In genomic region chr13:30493670-30494381, GRCh38 we compare ENCODE assay signal across 15 cellular contexts.
"Had no signal": no experiment of that assay in that cellular context is flagged by ENCODE, and none has a peak within 500 bp of the region (broad histone marks: within the 10 kb centered on the region; RNA-seq: fewer than 3 reads in every experiment).

No MANE protein-coding gene starts in this region.

- H3K27ac Mint-ChIP-seq: activated CD8-positive, alpha-beta T cell treated with anti-CD3 and anti-CD28 coated beads for 36 hours; activated naive CD8-positive, alpha-beta T cell treated with anti-CD3 and anti-CD28 coated beads, Interleukin-2, amount 10 ng/mL, durations not matched to agents 7 days and 5 days; activated T-helper 17 cell treated with anti-CD3 and anti-CD28 coated beads, Interleukin-2, amount 50 U/mL, for 72 hours; effector memory CD8-positive, alpha-beta T cell; nephron; stimulated activated naive B cell treated with anti-CD40 and anti-IgM and Interleukin-4, amounts not matched to agents 10 μg/mL and 1 μg/mL and 100 μg/mL, for 72 hours had no signal

- DNase-seq: activated CD8-positive, alpha-beta T cell treated with anti-CD3 and anti-CD28 coated beads for 36 hours; activated naive CD4-positive, alpha-beta T cell; activated naive CD8-positive, alpha-beta T cell treated with anti-CD3 and anti-CD28 coated beads, Interleukin-2, amount 10 ng/mL, durations not matched to agents 7 days and 5 days; activated T-cell treated with anti-CD3 and anti-CD28 coated beads, Interleukin-2, amount 50 U/mL, for 1 hour; amygdala; effector memory CD8-positive, alpha-beta T cell; mammary epithelial cell; midbrain; nucleus accumbens; posterior cingulate gyrus; stimulated activated naive B cell treated with anti-CD40 and anti-IgM and Interleukin-4, amounts not matched to agents 10 μg/mL and 1 μg/mL and 100 μg/mL, for 72 hours; upper lobe of right lung; WERI-Rb-1 had no signal

- ATAC-seq: activated CD8-positive, alpha-beta T cell treated with anti-CD3 and anti-CD28 coated beads for 36 hours; activated T-helper 17 cell treated with anti-CD3 and anti-CD28 coated beads, Interleukin-2, amount 50 U/mL, for 72 hours; effector memory CD8-positive, alpha-beta T cell; stimulated activated naive B cell treated with anti-CD40 and anti-IgM and Interleukin-4, amounts not matched to agents 10 μg/mL and 1 μg/mL and 100 μg/mL, for 72 hours; upper lobe of right lung had no signal

- H3K4me1 Mint-ChIP-seq: activated naive CD8-positive, alpha-beta T cell treated with anti-CD3 and anti-CD28 coated beads, Interleukin-2, amount 10 ng/mL, durations not matched to agents 7 days and 5 days; activated T-helper 17 cell treated with anti-CD3 and anti-CD28 coated beads, Interleukin-2, amount 50 U/mL, for 72 hours; nephron; stimulated activated naive B cell treated with anti-CD40 and anti-IgM and Interleukin-4, amounts not matched to agents 10 μg/mL and 1 μg/mL and 100 μg/mL, for 72 hours had no signal

- H3K4me3 Mint-ChIP-seq: activated CD8-positive, alpha-beta T cell treated with anti-CD3 and anti-CD28 coated beads for 36 hours; activated naive CD8-positive, alpha-beta T cell treated with anti-CD3 and anti-CD28 coated beads, Interleukin-2, amount 10 ng/mL, durations not matched to agents 7 days and 5 days; activated T-helper 17 cell treated with anti-CD3 and anti-CD28 coated beads, Interleukin-2, amount 50 U/mL, for 72 hours; effector memory CD8-positive, alpha-beta T cell; nephron; stimulated activated naive B cell treated with anti-CD40 and anti-IgM and Interleukin-4, amounts not matched to agents 10 μg/mL and 1 μg/mL and 100 μg/mL, for 72 hours had no signal

- H3K27me3 Mint-ChIP-seq: activated CD8-positive, alpha-beta T cell treated with anti-CD3 and anti-CD28 coated beads for 36 hours; activated naive CD8-positive, alpha-beta T cell treated with anti-CD3 and anti-CD28 coated beads, Interleukin-2, amount 10 ng/mL, durations not matched to agents 7 days and 5 days; activated T-helper 17 cell treated with anti-CD3 and anti-CD28 coated beads, Interleukin-2, amount 50 U/mL, for 72 hours; effector memory CD8-positive, alpha-beta T cell; stimulated activated naive B cell treated with anti-CD40 and anti-IgM and Interleukin-4, amounts not matched to agents 10 μg/mL and 1 μg/mL and 100 μg/mL, for 72 hours had no signal

- H3K36me3 Mint-ChIP-seq: activated naive CD8-positive, alpha-beta T cell treated with anti-CD3 and anti-CD28 coated beads, Interleukin-2, amount 10 ng/mL, durations not matched to agents 7 days and 5 days; stimulated activated naive B cell treated with anti-CD40 and anti-IgM and Interleukin-4, amounts not matched to agents 10 μg/mL and 1 μg/mL and 100 μg/mL, for 72 hours had no signal

- H3K9me3 Mint-ChIP-seq: activated CD8-positive, alpha-beta T cell treated with anti-CD3 and anti-CD28 coated beads for 36 hours; activated naive CD8-positive, alpha-beta T cell treated with anti-CD3 and anti-CD28 coated beads, Interleukin-2, amount 10 ng/mL, durations not matched to agents 7 days and 5 days; activated T-helper 17 cell treated with anti-CD3 and anti-CD28 coated beads, Interleukin-2, amount 50 U/mL, for 72 hours; effector memory CD8-positive, alpha-beta T cell; nephron; stimulated activated naive B cell treated with anti-CD40 and anti-IgM and Interleukin-4, amounts not matched to agents 10 μg/mL and 1 μg/mL and 100 μg/mL, for 72 hours had no signal
